17 cellular contexts compared by ENCODE assay signal in genomic region chr12:100955139-100955538, GRCh38.
DNase-seq lines count a peak whose midpoint lies in the region; ATAC-seq and TF ChIP-seq lines count a peak whose summit lies in the region.
"Had no signal": no experiment of that assay in that cellular context is flagged by ENCODE, and none has a peak within 500 bp of the region (broad histone marks: within the 10 kb centered on the region; RNA-seq: fewer than 3 reads in every experiment).

No MANE protein-coding gene starts in this region.

- no peaks in the 10 kb centered on the region for H3K9me3 ChIP-seq in left lung

- TF ChIP-seq CTCF in cardiac fibroblast (IDR thresholded peaks at IDR 0.05; ENCODE audit: low read depth, low read length), result no peak
- TF ChIP-seq CTCF in left lung (IDR thresholded peaks at IDR 0.05), result no peak

- no peak overlapping the region for H3K4me3 ChIP-seq in cardiac fibroblast (replicated peaks in 1 of 2; ENCODE audit: low read depth in 2 of 2, low read length in 2 of 2)
- no peak overlapping the region for H3K4me3 ChIP-seq in left lung
- H3K4me3 ChIP-seq: lung had no signal

- no peaks in the 10 kb centered on the region for H3K27me3 ChIP-seq in left lung

- H3K4me1 ChIP-seq in left lung, result no peaks in the 10 kb centered on the region
- H3K4me1 ChIP-seq: parathyroid adenoma had no signal

- no peak overlapping the region for H3K27ac ChIP-seq in left lung
- H3K27ac ChIP-seq: parathyroid adenoma had no signal

- DNase-seq in Caki2 (ENCODE audit: low read depth) (peak; percentile 6), M059J (ENCODE audit: low read depth) (peak; percentile 77), cardiac fibroblast (ENCODE audit: low read depth in 2 of 2) (peak; percentile 55 to 67), left lung (no peak), NCI-H69 (lab: John Stamatoyannopoulos, UW) (no peak), NCI-H446 (lab: John Stamatoyannopoulos, UW) (no peak)
- no peak for DNase-seq in stimulated activated CD4-positive, alpha-beta T cell treated with anti-CD3 and anti-CD28 coated beads, Interleukin-4, amount 100 ng/mL, for 1 hour
- DNase-seq: activated CD8-positive, alpha-beta T cell treated with anti-CD3 and anti-CD28 coated beads, Interleukin-2, amount 10 ng/mL, durations not matched to agents 7 days and 5 days; activated naive CD4-positive, alpha-beta T cell treated with anti-CD3 and anti-CD28 coated beads for 36 hours; dermis blood vessel endothelial cell; NCI-H2029; stimulated activated CD4-positive, alpha-beta T cell treated with anti-CD3 and anti-CD28 coated beads, Interleukin-2, amount 100 ng/mL, for 24 hours; stimulated activated naive B cell treated with anti-CD40 and anti-IgM and Interleukin-4, amounts not matched to agents 10 μg/mL and 1 μg/mL and 100 μg/mL, for 72 hours; T-helper 2 cell had no signal

- intact Hi-C loops in left lung (cut with DNase I), result no loop called here

- ATAC-seq in left lung, result peak; percentile 64
- ATAC-seq in HG03460 (IDR thresholded peaks at IDR 0.05; ENCODE audit: unreplicated experiment), result no peak
- ATAC-seq: activated CD8-positive, alpha-beta T cell treated with anti-CD3 and anti-CD28 coated beads, Interleukin-2, amount 10 ng/mL, durations not matched to agents 7 days and 5 days; stimulated activated naive B cell treated with anti-CD40 and anti-IgM and Interleukin-4, amounts not matched to agents 10 μg/mL and 1 μg/mL and 100 μg/mL, for 72 hours had no signal

- no peaks in the 10 kb centered on the region for H3K36me3 ChIP-seq in left lung

- in situ Hi-C loops in Caki2 (cut with HindIII; ENCODE audit: low pct_unique_long_range_greater_than_20kb, low sequenced_read_pairs), result no loop called here

Comparison
In these comparisons a context has a peak if more than half of its experiments do, and no peak if none do; other contexts are left out.
1. DNase-seq: peak in Caki2 (single experiment), M059J (single experiment) and cardiac fibroblast (2 of 2); none in left lung (0 of 2), NCI-H69 (single experiment), stimulated activated CD4-positive, alpha-beta T cell treated with anti-CD3 and anti-CD28 coated beads, Interleukin-4, amount 100 ng/mL, for 1 hour (single experiment) and NCI-H446 (0 of 2).